Comparison of ENCODE assay signal across 2 cellular contexts in genomic region chr1:12176298-12177118, GRCh38.
TF ChIP-seq lines count a peak whose summit lies in the region.

No MANE protein-coding gene starts in this region.

TF ChIP-seq in IMR-90, 13 proteins besides CTCF, POLR2A, EP300 and RAD21:
- TF ChIP-seq BHLHE40 (IDR thresholded peaks at IDR 0.05; ENCODE audit: low read depth, low read length), result no peak
- no peak for TF ChIP-seq MAZ (IDR thresholded peaks at IDR 0.05; ENCODE audit: borderline replicate concordance, low read depth, low read length)
- TF ChIP-seq SMC3 (IDR thresholded peaks at IDR 0.05; ENCODE audit: low read depth, low read length), result no peak
- TF ChIP-seq MAFK (IDR thresholded peaks at IDR 0.05; ENCODE audit: low read depth, low read length), result no peak
- no peak for TF ChIP-seq CEBPB (IDR thresholded peaks at IDR 0.05; ENCODE audit: low read depth, low read length)
TF ChIP-seq in IMR-90: peak in this region for 0.

TF ChIP-seq in H1, 55 proteins besides CTCF, POLR2A, EP300 and RAD21:
- TF ChIP-seq CBX8 (IDR thresholded peaks at IDR 0.05; ENCODE audit: borderline replicate concordance, low read depth, low read length), result no peak
- TF ChIP-seq, protein P1, sequence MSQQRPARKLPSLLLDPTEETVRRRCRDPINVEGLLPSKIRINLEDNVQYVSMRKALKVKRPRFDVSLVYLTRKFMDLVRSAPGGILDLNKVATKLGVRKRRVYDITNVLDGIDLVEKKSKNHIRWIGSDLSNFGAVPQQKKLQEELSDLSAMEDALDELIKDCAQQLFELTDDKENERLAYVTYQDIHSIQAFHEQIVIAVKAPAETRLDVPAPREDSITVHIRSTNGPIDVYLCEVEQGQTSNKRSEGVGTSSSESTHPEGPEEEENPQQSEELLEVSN (IDR thresholded peaks at IDR 0.05), result no peak
- TF ChIP-seq TCF12 (IDR thresholded peaks at IDR 0.05; ENCODE audit: low read depth, low read length), result no peak
- TF ChIP-seq CEBPB (IDR thresholded peaks at IDR 0.05; ENCODE audit: low read depth, low read length), result no peak
- TF ChIP-seq SUZ12 (IDR thresholded peaks at IDR 0.05; ENCODE audit: low read length), result no peak
- TF ChIP-seq SIN3A (conservative IDR thresholded peaks at IDR 0.05 in 1 of 2, IDR thresholded peaks at IDR 0.05 in 1 of 2; ENCODE audit: low read depth in 1 of 2, low read length in 2 of 2), result no peak
- TF ChIP-seq BRCA1 (IDR thresholded peaks at IDR 0.05; ENCODE audit: low read depth, low read length), result no peak
- no peak for TF ChIP-seq SIX5 (IDR thresholded peaks at IDR 0.05; ENCODE audit: low read depth, low read length)
- no peak for TF ChIP-seq ZNF274 (IDR thresholded peaks at IDR 0.05; ENCODE audit: borderline replicate concordance, extremely low read depth, low read length)
- no peak for TF ChIP-seq POU5F1 (IDR thresholded peaks at IDR 0.05; ENCODE audit: low read depth, low read length)
- TF ChIP-seq BCL11A (IDR thresholded peaks at IDR 0.05; ENCODE audit: low read depth in 2 of 2, low read length in 2 of 2), result no peak
- no peak for TF ChIP-seq FOSL1 (IDR thresholded peaks at IDR 0.05; ENCODE audit: insufficient read depth, low read depth, low read length)
- no peak for TF ChIP-seq PHF8 (conservative IDR thresholded peaks at IDR 0.05; ENCODE audit: low read depth, low read length)
- TF ChIP-seq MAFK (IDR thresholded peaks at IDR 0.05; ENCODE audit: low read depth, low read length), result no peak
- TF ChIP-seq CREB1 (IDR thresholded peaks at IDR 0.05), result no peak
- no peak for TF ChIP-seq CHD1 (IDR thresholded peaks at IDR 0.05; ENCODE audit: low read depth, low read length)
- no peak for TF ChIP-seq ATF3 (IDR thresholded peaks at IDR 0.05; ENCODE audit: insufficient read depth, low read depth, low read length)
- TF ChIP-seq HDAC6 (IDR thresholded peaks at IDR 0.05; ENCODE audit: low read depth, low read length), result no peak
- no peak for TF ChIP-seq TEAD4 (IDR thresholded peaks at IDR 0.05; ENCODE audit: low read depth, low read length)
